ENCODE assay signal across 1 cellular context in genomic region chr6:27668442-27669275, GRCh38.
TF ChIP-seq lines count a peak whose summit lies in the region.

No MANE protein-coding gene starts in this region.

TF ChIP-seq in GM12878, 131 proteins besides CTCF, POLR2A, EP300 and RAD21 (continued from another document):
- TF ChIP-seq, protein P1, sequence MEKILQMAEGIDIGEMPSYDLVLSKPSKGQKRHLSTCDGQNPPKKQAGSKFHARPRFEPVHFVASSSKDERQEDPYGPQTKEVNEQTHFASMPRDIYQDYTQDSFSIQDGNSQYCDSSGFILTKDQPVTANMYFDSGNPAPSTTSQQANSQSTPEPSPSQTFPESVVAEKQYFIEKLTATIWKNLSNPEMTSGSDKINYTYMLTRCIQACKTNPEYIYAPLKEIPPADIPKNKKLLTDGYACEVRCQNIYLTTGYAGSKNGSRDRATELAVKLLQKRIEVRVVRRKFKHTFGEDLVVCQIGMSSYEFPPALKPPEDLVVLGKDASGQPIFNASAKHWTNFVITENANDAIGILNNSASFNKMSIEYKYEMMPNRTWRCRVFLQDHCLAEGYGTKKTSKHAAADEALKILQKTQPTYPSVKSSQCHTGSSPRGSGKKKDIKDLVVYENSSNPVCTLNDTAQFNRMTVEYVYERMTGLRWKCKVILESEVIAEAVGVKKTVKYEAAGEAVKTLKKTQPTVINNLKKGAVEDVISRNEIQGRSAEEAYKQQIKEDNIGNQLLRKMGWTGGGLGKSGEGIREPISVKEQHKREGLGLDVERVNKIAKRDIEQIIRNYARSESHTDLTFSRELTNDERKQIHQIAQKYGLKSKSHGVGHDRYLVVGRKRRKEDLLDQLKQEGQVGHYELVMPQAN (conservative IDR thresholded peaks at IDR 0.05), result 0 out of 2 replicates have a peak, but pooled peaks have one; percentile 27
- no peak for TF ChIP-seq HCFC1 (IDR thresholded peaks at IDR 0.05; ENCODE audit: low read length)
- TF ChIP-seq CBX5 (IDR thresholded peaks at IDR 0.05; ENCODE audit: low read depth), result no peak
- no peak for TF ChIP-seq NR2C1 (IDR thresholded peaks at IDR 0.05)
- TF ChIP-seq E2F8 (IDR thresholded peaks at IDR 0.05; ENCODE audit: low read depth, partially characterized antibody), result no peak
